ENCODE assay signal across 10 cellular contexts in the genomic region with DNA sequence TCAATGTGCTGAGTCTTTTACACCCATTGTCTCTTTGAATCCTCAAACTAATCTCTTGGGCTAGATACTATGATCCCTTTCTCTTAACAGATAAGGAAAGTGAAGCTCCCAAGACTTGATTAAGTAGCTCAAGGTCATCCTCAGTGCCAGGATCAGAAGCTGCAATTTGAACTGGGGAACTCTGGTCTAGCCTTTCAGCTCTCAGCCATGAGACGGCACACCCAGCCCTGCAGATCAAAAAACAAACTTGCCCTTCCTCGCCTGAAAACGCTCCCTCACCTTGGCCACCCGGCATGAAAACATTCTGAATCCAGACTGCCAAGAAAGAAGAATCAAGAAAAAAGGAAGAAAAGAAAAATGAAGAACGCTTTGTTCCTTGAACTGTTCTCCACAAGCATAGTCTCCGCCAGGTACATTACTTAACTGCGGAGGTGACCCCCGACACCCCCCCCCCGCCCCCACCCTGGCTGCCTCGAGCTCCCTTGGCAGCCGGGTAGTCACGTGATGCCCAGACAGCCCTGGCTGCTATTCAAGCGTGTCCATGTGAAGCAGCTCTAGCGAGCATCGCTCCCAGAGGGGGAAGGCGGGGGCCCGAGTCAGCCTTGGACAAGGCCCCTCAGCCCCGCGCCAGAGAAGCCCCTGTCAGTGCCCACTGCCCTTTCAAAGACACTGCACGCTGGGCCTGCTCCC.
DNase-seq lines count a peak whose midpoint lies in the region; ATAC-seq, FAIRE-seq and TF ChIP-seq lines count a peak whose summit lies in the region.
"Had no signal": no experiment of that assay in that cellular context is flagged by ENCODE, and none has a peak within 500 bp of the region (broad histone marks: within the 10 kb centered on the region; RNA-seq: fewer than 3 reads in every experiment).

No MANE protein-coding gene starts in this region.

- CTCF ChIA-PET in HepG2 (lab: Yijun Ruan, JAX; ENCODE audit: low intra/inter-chr PET ratio, low total read pairs), result no interaction called here

- no peak for TF ChIP-seq RAD21 in liver (IDR thresholded peaks at IDR 0.05)
- TF ChIP-seq RAD21 in HepG2 (CRISPR knock-in tag; IDR thresholded peaks at IDR 0.05), result no peak

- intact Hi-C loops in HepG2 (cut with micrococcal nuclease; ENCODE audit: unreplicated experiment), result no loop called here

- TF ChIP-seq EP300 in HepG2 (IDR thresholded peaks at IDR 0.05; ENCODE audit: low read depth in 2 of 2, low read length in 2 of 2) (no peak), HepG2 (CRISPR knock-in tag; IDR thresholded peaks at IDR 0.05; ENCODE audit: borderline replicate concordance) (no peak)

- no peaks in the 10 kb centered on the region for H3K36me3 Mint-ChIP-seq in osteocyte (ENCODE audit: unreplicated experiment)

- H4K20me1 ChIP-seq in HepG2 (ENCODE audit: insufficient read depth, low read length), result no peaks in the 10 kb centered on the region

- DNase-seq in HepG2 (ENCODE audit: low spot score) (no peak), fibroblast of the aortic adventitia (ENCODE audit: low read depth) (peak; percentile 45), osteocyte (ENCODE audit: extremely low spot score, unreplicated experiment) (no peak), T1000 (lab: John Stamatoyannopoulos, UW) (no peak), SIG-M5 (lab: John Stamatoyannopoulos, UW) (no peak), foreskin keratinocyte (no peak), activated gamma-delta T cell treated with Interleukin-2 at 50 U/mL for 16 hours (no peak)
- DNase-seq: stimulated activated CD4-positive, alpha-beta T cell treated with anti-CD3 and anti-CD28 coated beads, Interleukin-2, amount 100 ng/mL, for 24 hours had no signal

- H3K27ac Mint-ChIP-seq in osteocyte (ENCODE audit: unreplicated experiment), result peak overlapping the region; percentile 76

- H3K27me3 ChIP-seq in liver (ENCODE audit: control insufficient read depth in 4 of 4, insufficient read depth in 4 of 4, low read length in 3 of 4), result no peaks in the 10 kb centered on the region
- no peaks in the 10 kb centered on the region for H3K27me3 ChIP-seq in HepG2 (ENCODE audit: control insufficient read depth in 1 of 2, insufficient read depth in 2 of 2, low read length in 2 of 2)
- H3K27me3 ChIP-seq in foreskin keratinocyte, result peaks cover 12% of the 10 kb centered on the region

- H3K27ac ChIP-seq in liver (ENCODE audit: low read depth in 1 of 2, low read length in 2 of 2) (no peak overlapping the region), HepG2 (ENCODE audit: extremely low read length, insufficient read depth, low read length) (no peak overlapping the region), foreskin keratinocyte (no peak overlapping the region)
- H3K27ac ChIP-seq: cardiac muscle cell had no signal

- TF ChIP-seq POLR2A in HepG2 (IDR thresholded peaks at IDR 0.05; ENCODE audit: insufficient read depth in 1 of 2, low read depth in 2 of 2, low read length in 2 of 2), result no peak

- no peaks in the 10 kb centered on the region for H3K27me3 Mint-ChIP-seq in osteocyte (ENCODE audit: unreplicated experiment)

- ATAC-seq in HepG2 (no peak), foreskin keratinocyte (no peak)

- no peak overlapping the region for H3K4me3 Mint-ChIP-seq in osteocyte (ENCODE audit: unreplicated experiment)

- in situ Hi-C loops in HepG2 (cut with HindIII; ENCODE audit: extremely low pct_ligation_motif_present, low pct_unique_long_range_greater_than_20kb), result no loop called here

- no peaks in the 10 kb centered on the region for H3K9me3 Mint-ChIP-seq in osteocyte (ENCODE audit: unreplicated experiment)

- H2AFZ ChIP-seq in HepG2 (ENCODE audit: low read length), result no peak overlapping the region

- no TSS peak for BruUV-seq in HepG2 (replicated peaks; lab: Mats Ljungman, UMichigan)

- FAIRE-seq in HepG2 (lab: Jason Lieb, UNC), result no peak

- H3K4me2 ChIP-seq in HepG2 (ENCODE audit: low read depth, low read length), result no peak overlapping the region

- H3K9me3 ChIP-seq in liver (ENCODE audit: control insufficient read depth in 4 of 4, low read length in 3 of 4) (no peaks in the 10 kb centered on the region), HepG2 (ENCODE audit: low read length) (peaks cover 6% of the 10 kb centered on the region; the same call in 1 of the 2 replicates)

- no peaks in the 10 kb centered on the region for H3K36me3 ChIP-seq in liver (ENCODE audit: control insufficient read depth in 4 of 4, insufficient read depth in 3 of 4, low read depth in 1 of 4, low read length in 3 of 4)
- no peaks in the 10 kb centered on the region for H3K36me3 ChIP-seq in HepG2 (replicated peaks in 1 of 2; ENCODE audit: control insufficient read depth in 1 of 2, insufficient read depth in 2 of 2, low read length in 2 of 2)
- H3K36me3 ChIP-seq: cardiac muscle cell had no signal

- POLR2A ChIA-PET in HepG2 (lab: Yijun Ruan, JAX), result no interaction called here

- TF ChIP-seq CTCF in liver (IDR thresholded peaks at IDR 0.05; ENCODE audit: low read depth, low read length, missing input control) (no peak), HepG2 (CRISPR knock-in tag; IDR thresholded peaks at IDR 0.05) (no peak), fibroblast of the aortic adventitia (IDR thresholded peaks at IDR 0.05; ENCODE audit: insufficient read depth, low read length) (no peak), osteocyte (IDR thresholded peaks at IDR 0.05) (no peak), foreskin keratinocyte (conservative IDR thresholded peaks at IDR 0.05) (no peak)

- H3K4me3 ChIP-seq in liver (ENCODE audit: low read depth in 1 of 3, low read length in 3 of 3) (no peak overlapping the region), HepG2 (replicated peaks in 1 of 3; ENCODE audit: insufficient read depth in 1 of 3, low read depth in 2 of 3, low read length in 3 of 3) (no peak overlapping the region), fibroblast of the aortic adventitia (ENCODE audit: low read depth, low read length) (no peak overlapping the region)
- H3K4me3 ChIP-seq: cardiac muscle cell had no signal

- WGBS in liver, result 53% methylated on average over 20 of the region's 20 CpGs
- WGBS in HepG2 (ENCODE audit: low lambda C conversion rate), result 28% methylated on average over 13 of the region's 20 CpGs

- H3K4me1 ChIP-seq in liver (ENCODE audit: control insufficient read depth in 4 of 4, insufficient read depth in 4 of 4, low read length in 3 of 4) (peaks cover 0 to 7% (median 0%) of the 10 kb centered on the region in 4 donors), HepG2 (ENCODE audit: insufficient read depth, low read length) (peaks cover 14% of the 10 kb centered on the region), foreskin keratinocyte (peaks cover 15% of the 10 kb centered on the region)

- H3K79me2 ChIP-seq in HepG2 (ENCODE audit: insufficient read depth, low read length), result no peaks in the 10 kb centered on the region

- H3K9ac ChIP-seq in liver (ENCODE audit: low read depth in 1 of 2, low read length in 2 of 2) (no peak overlapping the region), HepG2 (ENCODE audit: insufficient read depth, low read depth, low read length) (no peak overlapping the region)

- H3K4me1 Mint-ChIP-seq in osteocyte (ENCODE audit: unreplicated experiment), result peaks cover 95% of the 10 kb centered on the region

TF ChIP-seq in liver, 16 proteins besides CTCF, POLR2A, EP300 and RAD21:
- TF ChIP-seq JUND (IDR thresholded peaks at IDR 0.05), result no peak
- TF ChIP-seq NR2F2 (IDR thresholded peaks at IDR 0.05), result peak; percentile 10
- TF ChIP-seq HNF4G (IDR thresholded peaks at IDR 0.05), result no peak

TF ChIP-seq in HepG2, 621 proteins besides CTCF, POLR2A, EP300 and RAD21:
- no peak for TF ChIP-seq MEF2D (CRISPR knock-in tag; IDR thresholded peaks at IDR 0.05)
- no peak for TF ChIP-seq RFX5 (IDR thresholded peaks at IDR 0.05; ENCODE audit: low read depth, low read length)
- TF ChIP-seq, protein P1, sequence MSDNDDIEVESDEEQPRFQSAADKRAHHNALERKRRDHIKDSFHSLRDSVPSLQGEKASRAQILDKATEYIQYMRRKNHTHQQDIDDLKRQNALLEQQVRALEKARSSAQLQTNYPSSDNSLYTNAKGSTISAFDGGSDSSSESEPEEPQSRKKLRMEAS (IDR thresholded peaks at IDR 0.05), result no peak
- TF ChIP-seq, protein P2, sequence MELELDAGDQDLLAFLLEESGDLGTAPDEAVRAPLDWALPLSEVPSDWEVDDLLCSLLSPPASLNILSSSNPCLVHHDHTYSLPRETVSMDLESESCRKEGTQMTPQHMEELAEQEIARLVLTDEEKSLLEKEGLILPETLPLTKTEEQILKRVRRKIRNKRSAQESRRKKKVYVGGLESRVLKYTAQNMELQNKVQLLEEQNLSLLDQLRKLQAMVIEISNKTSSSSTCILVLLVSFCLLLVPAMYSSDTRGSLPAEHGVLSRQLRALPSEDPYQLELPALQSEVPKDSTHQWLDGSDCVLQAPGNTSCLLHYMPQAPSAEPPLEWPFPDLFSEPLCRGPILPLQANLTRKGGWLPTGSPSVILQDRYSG (CRISPR knock-in tag; IDR thresholded peaks at IDR 0.05), result no peak
